Comparison of ENCODE assay signal across 9 cellular contexts in genomic region chr2:109896212-109896611, GRCh38. TPM values are rescaled to one million over a fixed set of nuclear protein-coding genes. Genes with fewer than 3 reads are reported as not detected.
DNase-seq lines count a peak whose midpoint lies in the region; ATAC-seq and TF ChIP-seq lines count a peak whose summit lies in the region.
"Not testable (repeated sequence)": the region's sequence is repeated elsewhere in the genome, so short reads cannot be mapped to it uniquely, and the experiment has no call there.
"Had no signal": no experiment of that assay in that cellular context is flagged by ENCODE, and none has a peak within 500 bp of the region (broad histone marks: within the 10 kb centered on the region; RNA-seq: fewer than 3 reads in every experiment).

No MANE protein-coding gene starts in this region.

- TF ChIP-seq CTCF in CD8-positive, alpha-beta T cell (IDR thresholded peaks at IDR 0.05), result not testable (repeated sequence)

- POLR2A ChIA-PET in CD8-positive, alpha-beta T cell (lab: Charles Lee); naive thymus-derived CD8-positive, alpha-beta T cell (lab: Charles Lee): not testable (repeated sequence)

- not testable (repeated sequence) for H3K36me3 ChIP-seq in CD8-positive, alpha-beta T cell (ENCODE audit: insufficient read depth, low read length)

- not testable (repeated sequence) for H3K4me1 ChIP-seq in CD8-positive, alpha-beta T cell (ENCODE audit: insufficient read depth, low read length)

- not testable (repeated sequence) for H3K27me3 Mint-ChIP-seq in CD8-positive, alpha-beta T cell (ENCODE audit: low read depth); activated T-cell treated with anti-CD3 and anti-CD28 coated beads, Interleukin-2, amount 50 U/mL, for 72 hours (ENCODE audit: low read depth); naive thymus-derived CD8-positive, alpha-beta T cell

- H3K27ac ChIP-seq in CD8-positive, alpha-beta T cell (ENCODE audit: low read depth, low read length), result not testable (repeated sequence)

- H3K4me3 ChIP-seq in CD8-positive, alpha-beta T cell (ENCODE audit: low read depth, low read length), result not testable (repeated sequence)

- not testable (repeated sequence) for H3K27me3 ChIP-seq in CD8-positive, alpha-beta T cell (ENCODE audit: insufficient read depth, low read length)

- CTCF ChIA-PET in CD8-positive, alpha-beta T cell (lab: Charles Lee), result not testable (repeated sequence)

- H3K36me3 Mint-ChIP-seq in CD8-positive, alpha-beta T cell; activated T-cell treated with anti-CD3 and anti-CD28 coated beads, Interleukin-2, amount 50 U/mL, for 72 hours (ENCODE audit: insufficient read depth in 2 of 2); naive thymus-derived CD8-positive, alpha-beta T cell: not testable (repeated sequence)

- ATAC-seq in CD8-positive, alpha-beta T cell, result peak; percentile 95
- ATAC-seq in GM19025 (IDR thresholded peaks at IDR 0.05; ENCODE audit: low read depth, unreplicated experiment), result peak; percentile 94
- peak; percentile 96 for ATAC-seq in GM21447 (IDR thresholded peaks at IDR 0.05; ENCODE audit: unreplicated experiment)
- peak; percentile 98 for ATAC-seq in HG02759 (IDR thresholded peaks at IDR 0.05; ENCODE audit: unreplicated experiment)
- peak; percentile 96 for ATAC-seq in HG03097 (IDR thresholded peaks at IDR 0.05; ENCODE audit: low FRiP score, unreplicated experiment)
- ATAC-seq in HG03558 (IDR thresholded peaks at IDR 0.05; ENCODE audit: extremely low read depth, unreplicated experiment), result peak; percentile 90
- ATAC-seq in activated T-cell treated with anti-CD3 and anti-CD28 coated beads, Interleukin-2, amount 50 U/mL, for 72 hours (replicated peaks in 1 of 2), result peak; percentile 99
- ATAC-seq in naive thymus-derived CD8-positive, alpha-beta T cell, result peak; percentile 82 to 92

- not testable (repeated sequence) for H3K9me3 Mint-ChIP-seq in CD8-positive, alpha-beta T cell; activated T-cell treated with anti-CD3 and anti-CD28 coated beads, Interleukin-2, amount 50 U/mL, for 72 hours; naive thymus-derived CD8-positive, alpha-beta T cell

- H3K27ac Mint-ChIP-seq in CD8-positive, alpha-beta T cell; activated T-cell treated with anti-CD3 and anti-CD28 coated beads, Interleukin-2, amount 50 U/mL, for 72 hours; naive thymus-derived CD8-positive, alpha-beta T cell: not testable (repeated sequence)

- not testable (repeated sequence) for H3K9me3 ChIP-seq in CD8-positive, alpha-beta T cell (ENCODE audit: low read length)

- DNase-seq in CD8-positive, alpha-beta T cell; activated T-cell treated with anti-CD3 and anti-CD28 coated beads, Interleukin-2, amount 50 U/mL, for 72 hours; naive thymus-derived CD8-positive, alpha-beta T cell: not testable (repeated sequence)

- not testable (repeated sequence) for H3K4me1 Mint-ChIP-seq in CD8-positive, alpha-beta T cell (ENCODE audit: low read depth); activated T-cell treated with anti-CD3 and anti-CD28 coated beads, Interleukin-2, amount 50 U/mL, for 72 hours (ENCODE audit: low read depth); naive thymus-derived CD8-positive, alpha-beta T cell

- intact Hi-C loops in CD8-positive, alpha-beta T cell (cut with DNase I, micrococcal nuclease), result not testable (repeated sequence)

- H3K4me3 Mint-ChIP-seq in CD8-positive, alpha-beta T cell; activated T-cell treated with anti-CD3 and anti-CD28 coated beads, Interleukin-2, amount 50 U/mL, for 72 hours; naive thymus-derived CD8-positive, alpha-beta T cell: not testable (repeated sequence)

RNA-seq across cellular contexts. Expression of gene LIMS3, which starts 2.3 kb away (rescaled TPM):
- not detected for total RNA-seq in CD8-positive, alpha-beta T cell
- 1 to 10 TPM in 1 of 2 donors, under 1 TPM in 1; 0.17 to 1.3 TPM for total RNA-seq in activated T-cell treated with anti-CD3 and anti-CD28 coated beads, Interleukin-2, amount 50 U/mL, for 72 hours
- total RNA-seq in naive thymus-derived CD8-positive, alpha-beta T cell, result under 1 TPM in 1 of 2 experiments, not detected in 1; 0.23 TPM
- polyA plus RNA-seq in naive thymus-derived CD8-positive, alpha-beta T cell, result 1 to 10 TPM in 1 of 3 donors, under 1 TPM in 2; 0.48 to 1.8 (median 0.76) TPM
- total RNA-seq: SK-MEL-5 had no signal
